ENCODE assay signal across 12 cellular contexts in genomic region chr12:4909397-4909733, GRCh38. TPM values are rescaled to one million over a fixed set of nuclear protein-coding genes. Genes with fewer than 3 reads are reported as not detected.
DNase-seq lines count a peak whose midpoint lies in the region; ATAC-seq and TF ChIP-seq lines count a peak whose summit lies in the region.
"Had no signal": no experiment of that assay in that cellular context is flagged by ENCODE, and none has a peak within 500 bp of the region (broad histone marks: within the 10 kb centered on the region; RNA-seq: fewer than 3 reads in every experiment).

No MANE protein-coding gene starts in this region.

- H3K36me3 Mint-ChIP-seq in chondrocyte (ENCODE audit: low read depth) (peaks cover 8% of the 10 kb centered on the region), neural crest cell (ENCODE audit: low read depth) (peaks cover 6% of the 10 kb centered on the region)

- H3K27ac Mint-ChIP-seq in chondrocyte (ENCODE audit: unreplicated experiment), result no peak overlapping the region
- H3K27ac Mint-ChIP-seq in neural crest cell (ENCODE audit: unreplicated experiment), result no peak overlapping the region

- H4K20me1 ChIP-seq in BLaER1 treated with 17β-estradiol and CSF1 and Interleukin-3, amounts not matched to agents 10 nM and 100 nM, result peaks cover 0 to 20% (median 0%) of the 10 kb centered on the region in 11 experiments; a peak in 4 of 22 replicates

- H3K4me3 Mint-ChIP-seq in chondrocyte (ENCODE audit: unreplicated experiment) (peak overlapping the region; percentile 75), neural crest cell (peak overlapping the region; percentile 78)

- H3K36me3 ChIP-seq in BLaER1 treated with 17β-estradiol and CSF1 and Interleukin-3, amounts not matched to agents 10 nM and 100 nM, result no peaks in the 10 kb centered on the region
- no peaks in the 10 kb centered on the region for H3K36me3 ChIP-seq in H7 (replicated peaks; ENCODE audit: control insufficient read depth, insufficient read depth, low read length)
- H3K36me3 ChIP-seq: HAP-1 had no signal

- peaks cover 14 to 18% (median 16%) of the 10 kb centered on the region in 10 experiments; a peak in 19 of 20 replicates for H3K4me1 ChIP-seq in BLaER1 treated with 17β-estradiol and CSF1 and Interleukin-3, amounts not matched to agents 10 nM and 100 nM
- H3K4me1 ChIP-seq: HAP-1 had no signal

- H3K9me3 Mint-ChIP-seq in chondrocyte (ENCODE audit: low read depth) (peaks cover 4% of the 10 kb centered on the region), neural crest cell (peaks cover 2% of the 10 kb centered on the region)

- H3K27me3 Mint-ChIP-seq in chondrocyte (ENCODE audit: low read depth), result peaks cover 47% of the 10 kb centered on the region
- H3K27me3 Mint-ChIP-seq in neural crest cell (ENCODE audit: low read depth), result peaks cover 42% of the 10 kb centered on the region

- H3K4me1 Mint-ChIP-seq in chondrocyte (ENCODE audit: low read depth) (peaks cover 19% of the 10 kb centered on the region), neural crest cell (peaks cover 15% of the 10 kb centered on the region)

- peak overlapping the region; percentile 72 to 94 (median 80) for H3K4me2 ChIP-seq in BLaER1 treated with 17β-estradiol and CSF1 and Interleukin-3, amounts not matched to agents 10 nM and 100 nM

- H3K9me3 ChIP-seq in BLaER1 treated with 17β-estradiol and CSF1 and Interleukin-3, amounts not matched to agents 10 nM and 100 nM (replicated peaks in 1 of 11), result peaks cover 15 to 43% (median 29%) of the 10 kb centered on the region in 11 experiments
- H3K9me3 ChIP-seq: HAP-1 had no signal

- peaks cover 64 to 85% (median 72%) of the 10 kb centered on the region in 11 experiments for H3K27me3 ChIP-seq in BLaER1 treated with 17β-estradiol and CSF1 and Interleukin-3, amounts not matched to agents 10 nM and 100 nM
- H3K27me3 ChIP-seq in H7 (ENCODE audit: control insufficient read depth, insufficient read depth, low read length), result peaks cover 73% of the 10 kb centered on the region

- H3K9ac ChIP-seq in BLaER1 treated with 17β-estradiol and CSF1 and Interleukin-3, amounts not matched to agents 10 nM and 100 nM, result no peak overlapping the region

- H3K27ac ChIP-seq in BLaER1 treated with 17β-estradiol and CSF1 and Interleukin-3, amounts not matched to agents 10 nM and 100 nM, result no peak overlapping the region

- H3K4me3 ChIP-seq in BLaER1 treated with 17β-estradiol and CSF1 and Interleukin-3, amounts not matched to agents 10 nM and 100 nM, result peak overlapping the region; percentile 39 to 65 (median 53)
- H3K4me3 ChIP-seq in H7 (ENCODE audit: insufficient read depth, low read depth, low read length), result peak overlapping the region; percentile 46
- H3K4me3 ChIP-seq: HAP-1 had no signal

- TF ChIP-seq CTCF in chondrocyte (IDR thresholded peaks at IDR 0.05), result no peak
- TF ChIP-seq CTCF in neural crest cell (conservative IDR thresholded peaks at IDR 0.05), result no peak

- DNase-seq in H7, result peak; percentile 61
- DNase-seq in chondrocyte (ENCODE audit: low spot score), result no peak
- DNase-seq in neural crest cell (ENCODE audit: low read depth, low spot score), result peak; percentile 9
- DNase-seq in AG08396 (ENCODE audit: low spot score), result no peak
- no peak for DNase-seq in COLO829 (ENCODE audit: low spot score)
- DNase-seq: activated CD4-positive, alpha-beta T cell treated with anti-CD3 and anti-CD28 coated beads for 1 hour had no signal

- ATAC-seq in GM18519 (IDR thresholded peaks at IDR 0.05; ENCODE audit: low FRiP score, unreplicated experiment), result no peak
- no peak for ATAC-seq in HG03432 (IDR thresholded peaks at IDR 0.05; ENCODE audit: unreplicated experiment)

RNA-seq across cellular contexts. Expression of gene KCNA1, which starts 0.3 kb away (rescaled TPM):
- 0.07 TPM in 1 of 2 replicates, not detected in the other for total RNA-seq in H7 (2014; rRNA removed; shearing (Covaris generic))
- total RNA-seq in chondrocyte (0.45 to 0.64 TPM (median 0.63 TPM) in 3 replicates), neural crest cell (0.05 and 0.37 TPM in 2 replicates)
- total RNA-seq: epithelial cell of proximal tubule, pulmonary artery endothelial cell had no signal

Comparison
In these comparisons a context has a peak if more than half of its experiments do, and no peak if none do; other contexts are left out.
1. DNase-seq: peak in H7 (single experiment) and neural crest cell (single experiment); none in chondrocyte (single experiment), AG08396 (single experiment) and COLO829 (single experiment).